ENCODE assay signal across 9 cellular contexts in genomic region chr9:12231832-12232231, GRCh38.
"Had no signal": no experiment of that assay in that cellular context is flagged by ENCODE, and none has a peak within 500 bp of the region (broad histone marks: within the 10 kb centered on the region; RNA-seq: fewer than 3 reads in every experiment).

No MANE protein-coding gene starts in this region.

- H3K36me3 ChIP-seq: HAP-1 had no signal

- H3K27me3 Mint-ChIP-seq: IgD-negative memory B cell had no signal

- H3K27ac ChIP-seq: HL-60 had no signal

- H3K36me3 Mint-ChIP-seq: IgD-negative memory B cell had no signal

- H3K4me1 Mint-ChIP-seq: IgD-negative memory B cell had no signal

- H3K4me1 ChIP-seq: HAP-1 had no signal

- H3K4me3 ChIP-seq: HAP-1 had no signal

- ATAC-seq: HCT116, HepG2 had no signal

- DNase-seq: GOT3, H7, KBM-7 had no signal

- H3K4me3 Mint-ChIP-seq: IgD-negative memory B cell had no signal

- H3K4me2 ChIP-seq: KMS-11 had no signal

- H3K27ac Mint-ChIP-seq: IgD-negative memory B cell had no signal

- H3K9ac ChIP-seq: KMS-11 had no signal
